Comparison of ENCODE assay signal across 2 cellular contexts in the genomic region with DNA sequence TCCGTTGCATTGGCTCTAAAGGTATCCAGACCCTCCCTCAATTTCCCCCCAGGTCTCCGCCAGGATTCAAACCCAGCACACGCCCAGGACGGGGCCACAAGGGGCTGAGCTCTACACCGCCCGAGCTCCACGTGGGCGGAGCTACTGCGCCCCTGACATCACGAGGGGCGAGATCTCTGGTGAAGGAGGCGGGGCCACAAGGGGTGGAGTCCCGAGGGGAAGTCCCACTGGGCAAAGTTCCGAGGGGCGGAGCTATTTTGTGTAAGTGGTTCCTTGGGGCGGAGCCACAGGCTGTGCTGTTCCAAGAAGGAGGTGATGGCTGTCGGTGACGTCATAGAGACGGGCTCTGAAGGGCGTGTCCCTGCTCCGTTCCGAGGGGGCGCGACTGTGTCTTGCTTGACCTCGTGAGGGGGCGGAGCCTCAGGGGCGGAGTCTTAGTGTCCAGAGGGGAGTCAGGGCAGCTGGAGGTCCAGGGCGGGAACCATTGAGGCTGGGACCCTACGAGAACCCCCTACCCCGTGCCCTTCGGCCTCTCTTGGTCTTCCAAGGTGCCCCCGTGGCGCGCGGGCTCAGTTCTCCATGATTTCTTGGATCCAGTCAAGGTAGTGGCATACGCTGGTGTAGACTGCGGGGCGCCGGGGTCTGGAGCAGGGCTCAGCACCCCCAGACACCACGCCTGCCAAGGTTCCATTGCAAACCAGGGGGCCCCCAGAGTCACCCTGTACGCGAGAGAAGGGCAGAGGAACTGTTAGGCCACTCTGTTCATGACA.
TF ChIP-seq lines count a peak whose summit lies in the region.

No MANE protein-coding gene starts in this region.

TF ChIP-seq in SK-N-SH, 30 proteins besides CTCF, POLR2A, EP300 and RAD21:
- no peak for TF ChIP-seq ELF1 (IDR thresholded peaks at IDR 0.05)
- TF ChIP-seq JUND (IDR thresholded peaks at IDR 0.05), result no peak
- TF ChIP-seq EZH2phosphoT487 (IDR thresholded peaks at IDR 0.05; ENCODE audit: borderline replicate concordance, low read depth), result no peak

TF ChIP-seq in SK-N-SH treated with all-trans-retinoic acid at 6 μM for 48 hours, 23 proteins besides CTCF, POLR2A, EP300 and RAD21:
- no peak for TF ChIP-seq ZNF8 (CRISPR knock-in tag; IDR thresholded peaks at IDR 0.05)
- TF ChIP-seq ZC3H10 (CRISPR knock-in tag; IDR thresholded peaks at IDR 0.05), result no peak
- TF ChIP-seq, protein P1, sequence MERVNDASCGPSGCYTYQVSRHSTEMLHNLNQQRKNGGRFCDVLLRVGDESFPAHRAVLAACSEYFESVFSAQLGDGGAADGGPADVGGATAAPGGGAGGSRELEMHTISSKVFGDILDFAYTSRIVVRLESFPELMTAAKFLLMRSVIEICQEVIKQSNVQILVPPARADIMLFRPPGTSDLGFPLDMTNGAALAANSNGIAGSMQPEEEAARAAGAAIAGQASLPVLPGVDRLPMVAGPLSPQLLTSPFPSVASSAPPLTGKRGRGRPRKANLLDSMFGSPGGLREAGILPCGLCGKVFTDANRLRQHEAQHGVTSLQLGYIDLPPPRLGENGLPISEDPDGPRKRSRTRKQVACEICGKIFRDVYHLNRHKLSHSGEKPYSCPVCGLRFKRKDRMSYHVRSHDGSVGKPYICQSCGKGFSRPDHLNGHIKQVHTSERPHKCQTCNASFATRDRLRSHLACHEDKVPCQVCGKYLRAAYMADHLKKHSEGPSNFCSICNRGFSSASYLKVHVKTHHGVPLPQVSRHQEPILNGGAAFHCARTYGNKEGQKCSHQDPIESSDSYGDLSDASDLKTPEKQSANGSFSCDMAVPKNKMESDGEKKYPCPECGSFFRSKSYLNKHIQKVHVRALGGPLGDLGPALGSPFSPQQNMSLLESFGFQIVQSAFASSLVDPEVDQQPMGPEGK (CRISPR knock-in tag; IDR thresholded peaks at IDR 0.05; ENCODE audit: borderline replicate concordance), result no peak
- TF ChIP-seq BACH2 (CRISPR knock-in tag; IDR thresholded peaks at IDR 0.05; ENCODE audit: borderline replicate concordance), result no peak
- TF ChIP-seq ZNF565 (CRISPR knock-in tag; conservative IDR thresholded peaks at IDR 0.05; ENCODE audit: low read depth), result no peak
